In the genomic region with DNA sequence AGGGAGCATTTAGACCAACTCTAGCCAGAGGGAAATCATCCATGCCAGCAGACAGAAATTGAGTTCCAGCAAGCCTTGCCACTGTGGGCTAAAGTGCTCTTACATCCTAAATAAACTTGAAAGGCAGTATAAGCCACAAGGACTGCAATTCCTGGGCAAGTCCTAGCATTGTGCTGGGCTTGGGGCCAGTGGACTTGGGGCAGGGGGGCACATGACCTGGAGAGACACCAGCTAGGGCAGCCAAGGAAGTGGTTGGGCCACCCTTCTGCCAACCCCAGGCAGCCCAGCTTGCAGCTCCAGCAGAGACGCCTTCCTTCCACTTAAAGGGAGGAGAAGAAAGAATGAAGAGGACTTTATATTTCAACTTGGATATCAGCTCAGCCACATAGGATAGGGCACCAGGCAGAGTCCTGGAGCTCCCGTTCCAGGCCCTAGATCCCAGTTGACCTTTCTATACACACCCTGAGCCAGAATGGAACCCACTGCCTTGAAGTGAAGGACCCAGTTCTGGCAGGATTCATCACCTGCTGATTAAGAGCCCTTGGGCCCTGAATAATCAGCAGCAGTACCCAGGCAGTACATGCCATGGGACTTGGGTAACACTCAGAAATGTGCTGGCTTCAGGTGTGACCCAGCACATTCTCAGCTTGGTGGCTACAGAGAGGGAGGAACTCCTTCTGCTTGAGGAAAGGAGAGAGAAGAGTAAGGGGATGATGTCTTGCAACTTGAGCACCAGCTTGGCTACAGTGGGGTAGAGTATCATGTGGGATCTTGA, we compare ENCODE assay signal across 18 cellular contexts.
A peak's percentile ranks its signal among the peaks of the same experiment; 100 is the strongest.
DNase-seq lines count a peak whose midpoint lies in the region; ATAC-seq, FAIRE-seq and TF ChIP-seq lines count a peak whose summit lies in the region.
"Had no signal": no experiment of that assay in that cellular context is flagged by ENCODE, and none has a peak within 500 bp of the region (broad histone marks: within the 10 kb centered on the region; RNA-seq: fewer than 3 reads in every experiment).

No MANE protein-coding gene starts in this region.

- H3K4me3 ChIP-seq in astrocyte (ENCODE audit: insufficient read depth, low read depth, low read length) (no peak overlapping the region), neuronal stem cell (ENCODE audit: low read length in 2 of 2) (no peak overlapping the region), thyroid gland (replicated peaks in 1 of 3) (no peak overlapping the region)
- H3K4me3 ChIP-seq: K562, Peyer's patch had no signal

- H3K9me3 Mint-ChIP-seq in astrocyte (ENCODE audit: unreplicated experiment), result no peaks in the 10 kb centered on the region
- H3K9me3 Mint-ChIP-seq: CD4-positive, alpha-beta T cell had no signal

- H3K79me2 ChIP-seq in astrocyte (ENCODE audit: insufficient read depth, low read length), result no peaks in the 10 kb centered on the region

- intact Hi-C loops in thyroid gland (cut with DNase I), result loop anchor here (10.0 kb wide), 1 partner anchor 153 kb away; a partner anchor contains a TSS

- no peak overlapping the region for H2AK5ac ChIP-seq in neuronal stem cell (ENCODE audit: low read depth, low read length)

- H3K4me1 ChIP-seq in astrocyte (ENCODE audit: insufficient read depth, low read length) (peaks cover 13% of the 10 kb centered on the region), neuronal stem cell (ENCODE audit: control insufficient read depth in 2 of 2, insufficient read depth in 1 of 2, low read depth in 1 of 2, low read length in 2 of 2) (no peaks in the 10 kb centered on the region), thyroid gland (no peaks in the 10 kb centered on the region)
- H3K4me1 ChIP-seq: Peyer's patch had no signal

- no peak for TF ChIP-seq POLR2A in thyroid gland (IDR thresholded peaks at IDR 0.05)

- H3K4ac ChIP-seq in neuronal stem cell (ENCODE audit: low read length), result no peak overlapping the region

- no peak overlapping the region for H3K14ac ChIP-seq in neuronal stem cell (ENCODE audit: low read length)

- no peak overlapping the region for H2BK5ac ChIP-seq in neuronal stem cell (ENCODE audit: low read length)

- H4K20me1 ChIP-seq in astrocyte (ENCODE audit: insufficient read depth, low read length), result no peaks in the 10 kb centered on the region

- H3K27ac ChIP-seq in astrocyte (ENCODE audit: low read depth, low read length) (peak overlapping the region; percentile 84), neuronal stem cell (replicated peaks; ENCODE audit: low read length) (no peak overlapping the region), thyroid gland (no peak overlapping the region)
- H3K27ac ChIP-seq: Peyer's patch had no signal

- FAIRE-seq in astrocyte (lab: Jason Lieb, UNC), result no peak
- FAIRE-seq: K562 had no signal

- H2BK12ac ChIP-seq in neuronal stem cell (ENCODE audit: low read length), result no peak overlapping the region

- H3K18ac ChIP-seq in neuronal stem cell (ENCODE audit: low read length), result no peak overlapping the region

- H3K79me1 ChIP-seq in neuronal stem cell (ENCODE audit: low read depth, low read length), result no peaks in the 10 kb centered on the region

- ATAC-seq in HG02798 (IDR thresholded peaks at IDR 0.05; ENCODE audit: poor library complexity, unreplicated experiment), result no peak
- ATAC-seq: K562, SK-N-SH treated with all-trans-retinoic acid at 6 μM for 48 hours had no signal

- H3K4me1 Mint-ChIP-seq in astrocyte (ENCODE audit: low read depth, unreplicated experiment), result peaks cover 16% of the 10 kb centered on the region
- H3K4me1 Mint-ChIP-seq: B cell had no signal

- H3K36me3 ChIP-seq in astrocyte (ENCODE audit: insufficient read depth, low read length) (no peaks in the 10 kb centered on the region), neuronal stem cell (replicated peaks in 1 of 2; ENCODE audit: control insufficient read depth in 2 of 2, insufficient read depth in 2 of 2, low read length in 2 of 2) (no peaks in the 10 kb centered on the region), thyroid gland (no peaks in the 10 kb centered on the region)
- H3K36me3 ChIP-seq: Peyer's patch had no signal

- no peak overlapping the region for H4K8ac ChIP-seq in neuronal stem cell (ENCODE audit: low read depth, low read length)

- no peak overlapping the region for H4K91ac ChIP-seq in neuronal stem cell (ENCODE audit: low read depth, low read length, poor library complexity)

- H2AFZ ChIP-seq in astrocyte (ENCODE audit: low read depth, low read length) (peak overlapping the region; percentile 3), neuronal stem cell (ENCODE audit: low read length) (no peak overlapping the region)

- no peaks in the 10 kb centered on the region for H3K9me3 ChIP-seq in astrocyte (ENCODE audit: insufficient read depth, low read depth, low read length)
- no peaks in the 10 kb centered on the region for H3K9me3 ChIP-seq in neuronal stem cell (replicated peaks in 1 of 2; ENCODE audit: control insufficient read depth in 2 of 2, insufficient read depth in 1 of 2, low read depth in 1 of 2, low read length in 2 of 2)
- H3K9me3 ChIP-seq in thyroid gland, result no peaks in the 10 kb centered on the region
- H3K9me3 ChIP-seq: Peyer's patch had no signal

- no peak for TF ChIP-seq CTCF in astrocyte (IDR thresholded peaks at IDR 0.05; ENCODE audit: insufficient read depth, low read depth, low read length)
- TF ChIP-seq CTCF in thyroid gland (IDR thresholded peaks at IDR 0.05), result no peak

- DNase-seq in M059J (ENCODE audit: low read depth) (peak; percentile 37), astrocyte (ENCODE audit: low read depth) (no peak), neuronal stem cell (ENCODE audit: low spot score) (no peak), thyroid gland (peak; percentile 51 to 54), iPS-NIHi7 (ENCODE audit: extremely low spot score) (no peak)
- no peak for DNase-seq in NK-92 treated with Interleukin-12 subunit alpha and Interleukin-12 subunit beta, amount 100 ng/mL, for 24 hours (lab: John Stamatoyannopoulos, UW)
- no peak for DNase-seq in activated naive CD4-positive, alpha-beta T cell treated with anti-CD3 and anti-CD28 coated beads, Interleukin-2, amount 50 U/mL, for 16 hours
- DNase-seq: CD4-positive, alpha-beta T cell; HCEC 1CT; NCI-H1092; NCI-H2081 treated with DMSO at 0.1 percent for 48 hours; NCI-H524 treated with DMSO at 0.1 percent for 48 hours; Peyer's patch; Right ventricle myocardium superior had no signal

- no peak overlapping the region for H3K4me3 Mint-ChIP-seq in astrocyte (ENCODE audit: unreplicated experiment)
- H3K4me3 Mint-ChIP-seq: B cell; CD4-positive, alpha-beta T cell had no signal

- H3K4me2 ChIP-seq in astrocyte (ENCODE audit: low read length), result peak overlapping the region; percentile 37
- H3K4me2 ChIP-seq in neuronal stem cell (ENCODE audit: insufficient read depth, low read length, poor library complexity, severe bottlenecking), result no peak overlapping the region

- H3K9ac ChIP-seq in astrocyte (ENCODE audit: low read length) (peak overlapping the region; percentile 53), neuronal stem cell (ENCODE audit: low read depth, low read length, poor library complexity) (peak overlapping the region; percentile 45)

- H3K36me3 Mint-ChIP-seq in astrocyte (ENCODE audit: low read depth, unreplicated experiment), result no peaks in the 10 kb centered on the region

- H3K27me3 ChIP-seq in astrocyte (ENCODE audit: insufficient read depth, low read length) (no peaks in the 10 kb centered on the region), neuronal stem cell (ENCODE audit: control insufficient read depth in 3 of 3, insufficient read depth in 3 of 3, low read depth in 1 of 3, low read length in 3 of 3) (no peaks in the 10 kb centered on the region), thyroid gland (no peaks in the 10 kb centered on the region)
- H3K27me3 ChIP-seq: Peyer's patch had no signal

- H3K27me3 Mint-ChIP-seq in astrocyte (ENCODE audit: low read depth, unreplicated experiment), result no peaks in the 10 kb centered on the region
- H3K27me3 Mint-ChIP-seq: B cell; CD4-positive, alpha-beta T cell had no signal

- WGBS in neuronal stem cell (ENCODE audit: extremely low coverage in 2 of 2, insufficient read length in 2 of 2, insufficient replicate concordance in 1 of 2), 2 donors, result no CpG with 5 or more reads among the region's 2 CpGs
- WGBS in thyroid gland, 2 donors, result 81 to 90% methylated on average over 2 of the region's 2 CpGs

- no peak overlapping the region for H3K23ac ChIP-seq in neuronal stem cell (ENCODE audit: low read depth, low read length, poor library complexity)

- H3K27ac Mint-ChIP-seq in astrocyte (ENCODE audit: unreplicated experiment), result peak overlapping the region; percentile 35
- H3K27ac Mint-ChIP-seq: B cell; CD4-positive, alpha-beta T cell had no signal

- no peak overlapping the region for H2BK120ac ChIP-seq in neuronal stem cell (ENCODE audit: low read depth, low read length)

- no peak overlapping the region for H2BK15ac ChIP-seq in neuronal stem cell (ENCODE audit: low read length)

Comparison
In these comparisons a context has a peak if more than half of its experiments do, and no peak if none do; other contexts are left out.
1. DNase-seq: peak in M059J (single experiment) and thyroid gland (2 of 2); none in astrocyte (single experiment), neuronal stem cell (single experiment), NK-92 treated with Interleukin-12 subunit alpha and Interleukin-12 subunit beta, amount 100 ng/mL, for 24 hours (single experiment), activated naive CD4-positive, alpha-beta T cell treated with anti-CD3 and anti-CD28 coated beads, Interleukin-2, amount 50 U/mL, for 16 hours (single experiment) and iPS-NIHi7 (single experiment).